In genomic region chr9:21993007-21993406, GRCh38 we compare ENCODE assay signal across 1 cellular context.
TF ChIP-seq lines count a peak whose summit lies in the region.

No MANE protein-coding gene starts in this region.

TF ChIP-seq in WTC11, 78 proteins besides CTCF, POLR2A, EP300 and RAD21 (continued from another document):
- TF ChIP-seq ZNF512 (CRISPR knock-in tag; IDR thresholded peaks at IDR 0.05; ENCODE audit: borderline replicate concordance): no peak
